ENCODE assay signal across 8 cellular contexts in genomic region chr1:36155560-36156328, GRCh38.
DNase-seq lines count a peak whose midpoint lies in the region; ATAC-seq lines count a peak whose summit lies in the region.

Gene MAP7D1 (plus strand): TSS chr1:36156160. CDS start chr1:36156418, 258 bp downstream.

- peak; percentile 36 for ATAC-seq in HG02973 (IDR thresholded peaks at IDR 0.05; ENCODE audit: unreplicated experiment)

- DNase-seq in NCI-H2029 (lab: John Stamatoyannopoulos, UW): peak; percentile 28
- DNase-seq in NCI-H2029 treated with DMSO at 0.1 percent for 48 hours (lab: John Stamatoyannopoulos, UW): no peak
- DNase-seq in NCI-H226: peak; percentile 87
- DNase-seq in activated CD4-positive, alpha-beta T cell treated with anti-CD3 and anti-CD28 coated beads for 1 hour: peak; percentile 79
- peak; percentile 77 for DNase-seq in cerebellar cortex (ENCODE audit: low spot score)
- peak; percentile 73 for DNase-seq in kidney glomerular epithelial cell (lab: John Stamatoyannopoulos, UW)
- DNase-seq in stimulated activated CD4-positive, alpha-beta T cell treated with anti-CD3 and anti-CD28 coated beads, Interleukin-1b, Interleukin-23, amount 100 ng/mL, for 1 hour (ENCODE audit: low read depth in 2 of 2): peak; percentile 65 to 72
